In genomic region chr7:46996972-46997371, GRCh38 we compare ENCODE assay signal across 22 cellular contexts.
DNase-seq lines count a peak whose midpoint lies in the region; ATAC-seq and TF ChIP-seq lines count a peak whose summit lies in the region.
"Had no signal": no experiment of that assay in that cellular context is flagged by ENCODE, and none has a peak within 500 bp of the region (broad histone marks: within the 10 kb centered on the region; RNA-seq: fewer than 3 reads in every experiment).

No MANE protein-coding gene starts in this region.

- TF ChIP-seq CTCF in adrenal gland (IDR thresholded peaks at IDR 0.05) (no peak), SK-N-SH (IDR thresholded peaks at IDR 0.05) (no peak), gastrocnemius medialis (IDR thresholded peaks at IDR 0.05 in 4 of 5, conservative IDR thresholded peaks at IDR 0.05 in 1 of 5) (no peak)

- H3F3A ChIP-seq in SK-N-SH (replicated peaks; ENCODE audit: insufficient read depth), result no peaks in the 10 kb centered on the region

- H3K79me2 ChIP-seq in SK-N-SH (ENCODE audit: insufficient read depth), result no peaks in the 10 kb centered on the region
- H3K79me2 ChIP-seq in Karpas-422 (ENCODE audit: low read length), result no peaks in the 10 kb centered on the region

- H3K9me2 ChIP-seq in SK-N-SH (no peaks in the 10 kb centered on the region), Karpas-422 (replicated peaks; ENCODE audit: insufficient read depth, low read length) (no peaks in the 10 kb centered on the region)

- no peak for TF ChIP-seq POLR2A in adrenal gland (IDR thresholded peaks at IDR 0.05)
- no peak for TF ChIP-seq POLR2A in gastrocnemius medialis (IDR thresholded peaks at IDR 0.05)

- H3K4me2 ChIP-seq in SK-N-SH, result no peak overlapping the region
- no peak overlapping the region for H3K4me2 ChIP-seq in Karpas-422 (ENCODE audit: low read depth, low read length, poor library complexity, severe bottlenecking)
- H3K4me2 ChIP-seq: BLaER1 had no signal

- H2AFZ ChIP-seq in SK-N-SH (ENCODE audit: low read depth) (no peak overlapping the region), Karpas-422 (ENCODE audit: low read length) (no peak overlapping the region)

- no peak for TF ChIP-seq EP300 in SK-N-SH (IDR thresholded peaks at IDR 0.05; ENCODE audit: borderline replicate concordance in 1 of 2, low read depth in 1 of 2, low read length in 1 of 2)

- H3K27me3 ChIP-seq in adrenal gland (no peaks in the 10 kb centered on the region), SK-N-SH (ENCODE audit: insufficient read depth) (no peaks in the 10 kb centered on the region), gastrocnemius medialis (no peaks in the 10 kb centered on the region), Karpas-422 (ENCODE audit: low read length) (no peaks in the 10 kb centered on the region)
- H3K27me3 ChIP-seq: BLaER1, SJCRH30 had no signal

- CTCF ChIA-PET in SK-N-SH (lab: Yijun Ruan, JAX), result no interaction called here

- no peak for TF ChIP-seq RAD21 in SK-N-SH (IDR thresholded peaks at IDR 0.05; ENCODE audit: low read length)

- WGBS in adrenal gland, 4 donors, result 69 to 89% (median 78%) methylated on average over 3 of the region's 3 CpGs
- 90% methylated on average over 3 of the region's 3 CpGs for WGBS in SK-N-SH (ENCODE audit: low lambda C conversion rate)

- no peaks in the 10 kb centered on the region for H4K20me1 ChIP-seq in SK-N-SH (ENCODE audit: insufficient read depth)
- no peaks in the 10 kb centered on the region for H4K20me1 ChIP-seq in Karpas-422 (ENCODE audit: insufficient read depth, low read depth, low read length)
- H4K20me1 ChIP-seq: BLaER1 had no signal

- no peak for ATAC-seq in gastrocnemius medialis
- ATAC-seq: Panc1 had no signal

- H3K4me1 ChIP-seq in adrenal gland (replicated peaks in 1 of 2) (peaks cover 0 to 3% of the 10 kb centered on the region in 2 donors), SK-N-SH (ENCODE audit: control insufficient read depth in 1 of 2, insufficient read depth in 2 of 2, low read depth in 1 of 2, low read length in 1 of 2) (no peaks in the 10 kb centered on the region), gastrocnemius medialis (no peaks in the 10 kb centered on the region), Karpas-422 (ENCODE audit: low read length) (no peaks in the 10 kb centered on the region)
- H3K4me1 ChIP-seq: BLaER1, SJCRH30 had no signal

- peak; percentile 4 for DNase-seq in Caki2 (ENCODE audit: low read depth)
- peak; percentile 10 for DNase-seq in DMS153 treated with DMSO at 0.1 percent for 48 hours (lab: John Stamatoyannopoulos, UW; ENCODE audit: unreplicated experiment)
- peak in 4 of 7 donors; percentile 7 to 22 (median 16) for DNase-seq in adrenal gland
- peak; percentile 26 for DNase-seq in kidney tubule cell (ENCODE audit: low spot score)
- no peak for DNase-seq in SK-N-SH
- DNase-seq in gastrocnemius medialis, result no peak
- DNase-seq in Karpas-422, result no peak
- DNase-seq: CD4-positive, alpha-beta T cell; COR-L47; DMS 273 treated with DMSO at 0.1 percent for 48 hours; GDM1; H7; HFFc6; NCI-H1092; NCI-H1436; NCI-H187 treated with DMSO at 0.1 percent for 48 hours; NCI-H345; NCI-H524; NCI-H82; SJCRH30 had no signal

- H3K4me3 ChIP-seq in adrenal gland (no peak overlapping the region), SK-N-SH (ENCODE audit: low read depth in 2 of 2, low read length in 1 of 2) (no peak overlapping the region), gastrocnemius medialis (no peak overlapping the region), Karpas-422 (ENCODE audit: low read length) (no peak overlapping the region)
- H3K4me3 ChIP-seq: BLaER1, SJCRH30 had no signal

- H3K9me3 ChIP-seq in adrenal gland (replicated peaks in 1 of 3), result no peaks in the 10 kb centered on the region
- no peaks in the 10 kb centered on the region for H3K9me3 ChIP-seq in SK-N-SH
- no peaks in the 10 kb centered on the region for H3K9me3 ChIP-seq in gastrocnemius medialis
- no peaks in the 10 kb centered on the region for H3K9me3 ChIP-seq in Karpas-422 (ENCODE audit: low read length)
- H3K9me3 ChIP-seq: BLaER1, SJCRH30 had no signal

- no peaks in the 10 kb centered on the region for H3K36me3 ChIP-seq in adrenal gland (replicated peaks in 1 of 2)
- no peaks in the 10 kb centered on the region for H3K36me3 ChIP-seq in SK-N-SH (replicated peaks in 1 of 2; ENCODE audit: control insufficient read depth in 1 of 2, insufficient read depth in 2 of 2, low read length in 1 of 2)
- no peaks in the 10 kb centered on the region for H3K36me3 ChIP-seq in gastrocnemius medialis
- no peaks in the 10 kb centered on the region for H3K36me3 ChIP-seq in Karpas-422 (ENCODE audit: insufficient read depth, low read length)
- H3K36me3 ChIP-seq: BLaER1, SJCRH30 had no signal

- intact Hi-C loops in adrenal gland (cut with DNase I), result no loop called here
- intact Hi-C loops in gastrocnemius medialis (cut with DNase I; ENCODE audit: low total_unique reads), result no loop called here

- POLR2A ChIA-PET in SK-N-SH (lab: Yijun Ruan, JAX), result no interaction called here

- in situ Hi-C loops in Caki2 (cut with HindIII; ENCODE audit: low pct_unique_long_range_greater_than_20kb, low sequenced_read_pairs) (no loop called here), gastrocnemius medialis (cut with MboI; ENCODE audit: low sequenced_read_pairs in 4 of 4) (no loop called here)

- H3K9ac ChIP-seq in SK-N-SH, result no peak overlapping the region
- H3K9ac ChIP-seq in Karpas-422 (ENCODE audit: low read length), result no peak overlapping the region
- H3K9ac ChIP-seq: BLaER1 had no signal

- peak overlapping the region in 1 of 5 donors; percentile 16 for H3K27ac ChIP-seq in adrenal gland
- no peak overlapping the region for H3K27ac ChIP-seq in SK-N-SH (ENCODE audit: low read depth in 2 of 2, low read length in 1 of 2)
- H3K27ac ChIP-seq in gastrocnemius medialis, result no peak overlapping the region
- no peak overlapping the region for H3K27ac ChIP-seq in Karpas-422 (ENCODE audit: low read length)
- H3K27ac ChIP-seq: BLaER1, SJCRH30 had no signal

TF ChIP-seq in SK-N-SH, 30 proteins besides CTCF, POLR2A, EP300 and RAD21:
- no peak for TF ChIP-seq ELF1 (IDR thresholded peaks at IDR 0.05)
TF ChIP-seq in SK-N-SH: peak in this region for 0.

Comparison
In these comparisons a context has a peak if more than half of its experiments do, and no peak if none do; other contexts are left out.
1. DNase-seq: peak in Caki2 (single experiment), DMS153 treated with DMSO at 0.1 percent for 48 hours (single experiment), adrenal gland (4 of 7) and kidney tubule cell (single experiment); none in SK-N-SH (single experiment), gastrocnemius medialis (0 of 2) and Karpas-422 (single experiment).